Comparison of ENCODE assay signal across 27 cellular contexts in the genomic region with DNA sequence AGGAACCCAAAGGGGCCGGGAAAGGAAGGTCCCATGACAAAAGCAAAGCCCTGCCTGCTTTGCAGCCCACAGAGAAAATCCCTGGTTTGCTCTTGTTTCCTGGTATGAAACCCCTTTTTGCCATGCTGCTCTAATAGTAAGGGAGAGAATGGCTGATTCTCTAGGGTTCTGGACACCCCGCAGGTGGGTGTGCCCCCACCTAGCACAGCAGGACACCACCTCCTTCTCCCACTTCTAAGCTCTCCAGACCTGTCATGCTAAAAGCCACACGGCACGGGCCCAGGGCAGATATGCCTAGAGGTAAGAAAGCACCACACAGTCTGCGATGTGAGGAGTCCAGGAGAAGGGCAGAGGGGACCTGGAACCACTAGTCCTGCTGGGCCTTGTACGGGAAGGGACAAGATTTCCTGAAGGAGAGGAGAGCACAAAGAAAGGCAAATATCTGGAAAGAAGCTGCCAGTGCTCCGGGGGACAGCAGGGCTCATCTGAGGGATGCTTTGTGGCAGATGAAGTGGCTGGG.
"Had no signal": no experiment of that assay in that cellular context is flagged by ENCODE, and none has a peak within 500 bp of the region (broad histone marks: within the 10 kb centered on the region; RNA-seq: fewer than 3 reads in every experiment).

No MANE protein-coding gene starts in this region.

- H3K27ac Mint-ChIP-seq: activated B cell treated with CpG ODN at 0.5 μM for 24 hours; activated naive CD8-positive, alpha-beta T cell treated with anti-CD3 and anti-CD28 coated beads for 36 hours; activated T-helper 1 cell treated with anti-CD3 and anti-CD28 coated beads, Interleukin-12 subunit alpha, Interleukin-12 subunit beta, Interleukin-2, Interleukin-4 antibody, amounts not matched to agents 30 ng/mL and 10 ng/mL and 1 ng/mL, durations not matched to agents 14 hours and 24 hours and 36 hours; immature natural killer cell; memory B cell; natural killer cell; neural progenitor cell; T-helper 2 cell treated with Interferon-gamma antibody and Interleukin-4, amounts not matched to agents 5 μg/mL and 100 μg/mL, for 36 hours had no signal

- H3K4me3 Mint-ChIP-seq: activated B cell treated with CpG ODN at 0.5 μM for 24 hours; activated naive CD8-positive, alpha-beta T cell treated with anti-CD3 and anti-CD28 coated beads for 36 hours; activated T-helper 1 cell treated with anti-CD3 and anti-CD28 coated beads, Interleukin-12 subunit alpha, Interleukin-12 subunit beta, Interleukin-2, Interleukin-4 antibody, amounts not matched to agents 30 ng/mL and 10 ng/mL and 1 ng/mL, durations not matched to agents 14 hours and 24 hours and 36 hours; immature natural killer cell; memory B cell; natural killer cell; neural progenitor cell; T-helper 2 cell treated with Interferon-gamma antibody and Interleukin-4, amounts not matched to agents 5 μg/mL and 100 μg/mL, for 36 hours had no signal

- H3K27ac ChIP-seq: adrenal gland, body of pancreas, gastrocnemius medialis, hepatocyte, neural progenitor cell, right lobe of liver, skin epidermis, thoracic aorta, uterus had no signal

- H3K36me3 ChIP-seq: adrenal gland, gastrocnemius medialis, neural progenitor cell, right lobe of liver, thoracic aorta, uterus had no signal

- DNase-seq: activated B cell treated with CpG ODN at 0.5 μM for 24 hours; activated CD4-positive, alpha-beta T cell treated with anti-CD3 and anti-CD28 coated beads, Interleukin-2, amount 50 U/mL, for 4 hours; activated gamma-delta T cell treated with Interleukin-2 at 50 U/mL for 16 hours; activated naive CD8-positive, alpha-beta T cell treated with anti-CD3 and anti-CD28 coated beads for 36 hours; activated T-cell treated with anti-CD3 and anti-CD28 coated beads for 4 hours; aorta; effector memory CD4-positive, alpha-beta T cell; erythroblast; gastrocnemius medialis; immature natural killer cell; natural killer cell; occipital lobe; right lobe of liver; stimulated activated CD4-positive, alpha-beta T cell treated with anti-CD3 and anti-CD28 coated beads, Interleukin-12 subunit alpha, Interleukin-12 subunit beta, amount 100 ng/mL, for 4 hours; stimulated activated CD4-positive, alpha-beta T cell treated with anti-CD3 and anti-CD28 coated beads, Interleukin-4, amount 100 ng/mL, for 1 hour; stimulated activated naive CD8-positive, alpha-beta T cell treated with anti-CD3 and anti-CD28 coated beads, Interleukin-15, Interleukin-2, amounts not matched to agents 100 U/mL and 50 U/mL, for 24 hours; T-helper 1 cell; uterus had no signal

- H3K4me1 Mint-ChIP-seq: activated B cell treated with CpG ODN at 0.5 μM for 24 hours, memory B cell, neural progenitor cell had no signal

- H3K27me3 ChIP-seq: body of pancreas, hepatocyte, neural progenitor cell, right lobe of liver, uterus had no signal

- H3K36me3 Mint-ChIP-seq: memory B cell, natural killer cell, neural progenitor cell had no signal

- H3K4me1 ChIP-seq: adrenal gland, neural progenitor cell, uterus had no signal

- ATAC-seq: gastrocnemius medialis; natural killer cell; stimulated activated naive CD8-positive, alpha-beta T cell treated with anti-CD3 and anti-CD28 coated beads, Interleukin-15, Interleukin-2, amounts not matched to agents 100 U/mL and 50 U/mL, for 24 hours had no signal

- H3K9me3 ChIP-seq: adrenal gland, body of pancreas, gastrocnemius medialis, right lobe of liver, thoracic aorta, uterus had no signal

- H3K9me3 Mint-ChIP-seq: immature natural killer cell, natural killer cell had no signal

- H3K4me3 ChIP-seq: adrenal gland, body of pancreas, gastrocnemius medialis, hepatocyte, neural progenitor cell, right lobe of liver, skin epidermis, thoracic aorta, uterus had no signal

- H3K27me3 Mint-ChIP-seq: activated B cell treated with CpG ODN at 0.5 μM for 24 hours; activated naive CD8-positive, alpha-beta T cell treated with anti-CD3 and anti-CD28 coated beads for 36 hours had no signal
